ENCODE assay signal across 27 cellular contexts in the genomic region with DNA sequence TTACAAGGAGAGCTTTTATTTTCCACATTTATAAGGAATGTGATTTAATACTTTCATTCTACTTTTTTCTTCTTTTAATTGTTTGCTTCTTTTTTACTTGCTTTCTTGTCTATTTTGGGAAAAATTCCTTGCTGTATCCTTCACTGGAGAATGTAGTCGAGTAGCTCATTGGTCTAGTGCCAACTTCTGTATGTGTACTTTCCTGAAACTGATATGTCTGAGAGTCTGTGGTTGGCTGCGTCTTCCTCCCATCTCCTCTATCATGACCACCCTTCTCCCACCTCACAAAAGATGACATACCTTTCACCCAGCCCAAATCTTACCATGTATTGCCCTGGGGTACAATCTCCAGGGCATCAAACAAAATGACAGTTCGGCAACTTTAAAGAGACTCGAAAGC. TPM values are rescaled to one million over a fixed set of nuclear protein-coding genes. Genes with fewer than 3 reads are reported as not detected.
DNase-seq lines count a peak whose midpoint lies in the region; ATAC-seq, FAIRE-seq and TF ChIP-seq lines count a peak whose summit lies in the region.
"Had no signal": no experiment of that assay in that cellular context is flagged by ENCODE, and none has a peak within 500 bp of the region (broad histone marks: within the 10 kb centered on the region; RNA-seq: fewer than 3 reads in every experiment).

No MANE protein-coding gene starts in this region.

- CTCF ChIA-PET in HepG2 (lab: Yijun Ruan, JAX; ENCODE audit: low intra/inter-chr PET ratio, low total read pairs) = no interaction called here

- no peaks in the 10 kb centered on the region for H3K36me3 Mint-ChIP-seq in type B pancreatic cell
- H3K36me3 Mint-ChIP-seq: activated naive CD4-positive, alpha-beta T cell treated with anti-CD3 and anti-CD28 coated beads, Interleukin-2, amount 50 U/mL, for 72 hours; CD4-positive, alpha-beta memory T cell; stimulated activated memory B cell treated with anti-CD40 and anti-IgM and Interleukin-4, amounts not matched to agents 10 μg/mL and 1 μg/mL and 100 μg/mL, for 72 hours had no signal

- H3K4me2 ChIP-seq in HepG2 (ENCODE audit: low read depth, low read length) = no peak overlapping the region
- H3K4me2 ChIP-seq: GM23338 had no signal

- no peak overlapping the region for H2AFZ ChIP-seq in HepG2 (ENCODE audit: low read length)
- H2AFZ ChIP-seq: GM23338 had no signal

- no peaks in the 10 kb centered on the region for H4K20me1 ChIP-seq in HepG2 (ENCODE audit: insufficient read depth, low read length)

- TF ChIP-seq POLR2A in HepG2 (IDR thresholded peaks at IDR 0.05; ENCODE audit: insufficient read depth in 1 of 2, low read depth in 2 of 2, low read length in 2 of 2) = no peak
- TF ChIP-seq POLR2A in adrenal gland (IDR thresholded peaks at IDR 0.05) = no peak

- peak; percentile 44 for DNase-seq in NCI-H1105 treated with DMSO at 0.1 percent for 48 hours (lab: John Stamatoyannopoulos, UW)
- DNase-seq in NCI-H1105 (lab: John Stamatoyannopoulos, UW) = no peak
- peak; percentile 26 for DNase-seq in astrocyte of the hippocampus (ENCODE audit: low read depth, low spot score)
- DNase-seq in iris pigment epithelial cell (ENCODE audit: low read depth) = peak; percentile 70
- DNase-seq in type B pancreatic cell (ENCODE audit: extremely low spot score, unreplicated experiment) = no peak
- DNase-seq in HepG2 (ENCODE audit: low spot score) = no peak
- no peak for DNase-seq in adrenal gland
- DNase-seq: activated CD8-positive, alpha-beta T cell treated with anti-CD3 and anti-CD28 coated beads for 36 hours; aorta; effector CD8-positive, alpha-beta T cell; head of caudate nucleus; left cardiac atrium; mammary epithelial cell; NCI-H1694 treated with DMSO at 0.1 percent for 48 hours; NCI-H2227 treated with DMSO at 0.1 percent for 48 hours; RPMI8226; sigmoid colon; stimulated activated CD4-positive, alpha-beta T cell treated with anti-CD3 and anti-CD28 coated beads, Interleukin-4, amount 100 ng/mL, for 4 hours had no signal

- no peak overlapping the region for H3K9ac ChIP-seq in HepG2 (ENCODE audit: insufficient read depth, low read depth, low read length)

- intact Hi-C loops in HepG2 (cut with micrococcal nuclease; ENCODE audit: unreplicated experiment) (no loop called here), adrenal gland (cut with DNase I) (no loop called here)

- no peak overlapping the region for H3K27ac ChIP-seq in HepG2 (ENCODE audit: extremely low read length, insufficient read depth, low read length)
- no peak overlapping the region for H3K27ac ChIP-seq in adrenal gland
- H3K27ac ChIP-seq: 22Rv1, prostate gland, sigmoid colon had no signal

- no peaks in the 10 kb centered on the region for H3K9me3 Mint-ChIP-seq in type B pancreatic cell
- H3K9me3 Mint-ChIP-seq: activated CD8-positive, alpha-beta T cell treated with anti-CD3 and anti-CD28 coated beads for 36 hours; activated naive CD4-positive, alpha-beta T cell treated with anti-CD3 and anti-CD28 coated beads, Interleukin-2, amount 50 U/mL, for 72 hours; activated T-helper 2 cell treated with anti-CD3 and anti-CD28 coated beads, Interferon-gamma antibody, Interleukin-2, Interleukin-4, amounts not matched to agents 10 μg/mL and 5 μg/mL and 100 μg/mL, durations not matched to agents 14 hours and 24 hours and 36 hours; GM23338; stimulated activated memory B cell treated with anti-CD40 and anti-IgM and Interleukin-4, amounts not matched to agents 10 μg/mL and 1 μg/mL and 100 μg/mL, for 72 hours had no signal

- BruUV-seq in HepG2 (replicated peaks; lab: Mats Ljungman, UMichigan) = no TSS peak

- H3K4me1 ChIP-seq in HepG2 (ENCODE audit: insufficient read depth, low read length) = peaks cover 40% of the 10 kb centered on the region
- no peaks in the 10 kb centered on the region for H3K4me1 ChIP-seq in adrenal gland (replicated peaks in 1 of 2)
- H3K4me1 ChIP-seq: prostate gland had no signal

- in situ Hi-C loops in HepG2 (cut with HindIII; ENCODE audit: extremely low pct_ligation_motif_present, low pct_unique_long_range_greater_than_20kb) = no loop called here

- no peaks in the 10 kb centered on the region for H3K79me2 ChIP-seq in HepG2 (ENCODE audit: insufficient read depth, low read length)

- WGBS in HepG2 (ENCODE audit: low lambda C conversion rate) = 90% methylated on average over 4 of the region's 4 CpGs
- WGBS in adrenal gland, 4 donors = 54 to 63% (median 59%) methylated on average over 4 of the region's 4 CpGs

- no peaks in the 10 kb centered on the region for H3K27me3 ChIP-seq in HepG2 (ENCODE audit: control insufficient read depth in 1 of 2, insufficient read depth in 2 of 2, low read length in 2 of 2)
- H3K27me3 ChIP-seq in adrenal gland = no peaks in the 10 kb centered on the region
- H3K27me3 ChIP-seq: sigmoid colon had no signal

- no peak for TF ChIP-seq RAD21 in HepG2 (CRISPR knock-in tag; IDR thresholded peaks at IDR 0.05)

- no peaks in the 10 kb centered on the region for H3K9me3 ChIP-seq in HepG2 (ENCODE audit: low read length)
- no peaks in the 10 kb centered on the region for H3K9me3 ChIP-seq in adrenal gland (replicated peaks in 1 of 3)
- H3K9me3 ChIP-seq: prostate gland, sigmoid colon had no signal

- no peaks in the 10 kb centered on the region for H3K36me3 ChIP-seq in HepG2 (replicated peaks in 1 of 2; ENCODE audit: control insufficient read depth in 1 of 2, insufficient read depth in 2 of 2, low read length in 2 of 2)
- H3K36me3 ChIP-seq in adrenal gland (replicated peaks in 1 of 2) = no peaks in the 10 kb centered on the region
- H3K36me3 ChIP-seq: prostate gland had no signal

- POLR2A ChIA-PET in HepG2 (lab: Yijun Ruan, JAX) = no interaction called here

- H3K4me3 ChIP-seq in HepG2 (replicated peaks in 1 of 3; ENCODE audit: insufficient read depth in 1 of 3, low read depth in 2 of 3, low read length in 3 of 3) (no peak overlapping the region), adrenal gland (no peak overlapping the region)
- H3K4me3 ChIP-seq: GM23338, prostate gland, sigmoid colon had no signal

- FAIRE-seq in HepG2 (lab: Jason Lieb, UNC) = no peak

- no peak overlapping the region for H3K27ac Mint-ChIP-seq in type B pancreatic cell
- H3K27ac Mint-ChIP-seq: activated CD8-positive, alpha-beta T cell treated with anti-CD3 and anti-CD28 coated beads for 36 hours; activated naive CD4-positive, alpha-beta T cell treated with anti-CD3 and anti-CD28 coated beads, Interleukin-2, amount 50 U/mL, for 72 hours; activated T-helper 2 cell treated with anti-CD3 and anti-CD28 coated beads, Interferon-gamma antibody, Interleukin-2, Interleukin-4, amounts not matched to agents 10 μg/mL and 5 μg/mL and 100 μg/mL, durations not matched to agents 14 hours and 24 hours and 36 hours; CD4-positive, alpha-beta memory T cell; GM23338; stimulated activated memory B cell treated with anti-CD40 and anti-IgM and Interleukin-4, amounts not matched to agents 10 μg/mL and 1 μg/mL and 100 μg/mL, for 72 hours had no signal

- no peaks in the 10 kb centered on the region for H3K27me3 Mint-ChIP-seq in type B pancreatic cell

- H3K4me1 Mint-ChIP-seq in type B pancreatic cell (ENCODE audit: unreplicated experiment) = peaks cover 53% of the 10 kb centered on the region
- H3K4me1 Mint-ChIP-seq: CD4-positive, alpha-beta memory T cell; stimulated activated memory B cell treated with anti-CD40 and anti-IgM and Interleukin-4, amounts not matched to agents 10 μg/mL and 1 μg/mL and 100 μg/mL, for 72 hours had no signal

- peak overlapping the region; percentile 8 for H3K4me3 Mint-ChIP-seq in type B pancreatic cell
- H3K4me3 Mint-ChIP-seq: activated CD8-positive, alpha-beta T cell treated with anti-CD3 and anti-CD28 coated beads for 36 hours; CD4-positive, alpha-beta memory T cell; GM23338; stimulated activated memory B cell treated with anti-CD40 and anti-IgM and Interleukin-4, amounts not matched to agents 10 μg/mL and 1 μg/mL and 100 μg/mL, for 72 hours had no signal

- ATAC-seq in HepG2 (no peak), GM18870 (IDR thresholded peaks at IDR 0.05; ENCODE audit: unreplicated experiment) (no peak)
- ATAC-seq: activated CD8-positive, alpha-beta T cell treated with anti-CD3 and anti-CD28 coated beads for 36 hours; activated naive CD4-positive, alpha-beta T cell treated with anti-CD3 and anti-CD28 coated beads, Interleukin-2, amount 50 U/mL, for 72 hours; GM23338; left cardiac atrium; stimulated activated memory B cell treated with anti-CD40 and anti-IgM and Interleukin-4, amounts not matched to agents 10 μg/mL and 1 μg/mL and 100 μg/mL, for 72 hours had no signal

- TF ChIP-seq CTCF in type B pancreatic cell (conservative IDR thresholded peaks at IDR 0.05) (no peak), HepG2 (CRISPR knock-in tag; IDR thresholded peaks at IDR 0.05) (no peak), adrenal gland (IDR thresholded peaks at IDR 0.05) (no peak)

- no peak for TF ChIP-seq EP300 in HepG2 (IDR thresholded peaks at IDR 0.05; ENCODE audit: low read depth in 2 of 2, low read length in 2 of 2)
- no peak for TF ChIP-seq EP300 in HepG2 (CRISPR knock-in tag; IDR thresholded peaks at IDR 0.05; ENCODE audit: borderline replicate concordance)

RNA-seq across cellular contexts. Expression of a gene that starts 51.9 kb away (rescaled TPM):
- total RNA-seq in type B pancreatic cell (ENCODE audit: low replicate concordance) (2.2 and 12.8 TPM in 2 replicates), HepG2 (2016; rRNA removed; fragmentation: Illumina TruSeq; extraction: Trizol) (1.4 and 1.5 TPM in 2 replicates), adrenal gland (10 to 100 TPM in 5 of 8 donors, 1 to 10 TPM in 3; 5.5 to 17.0 (median 11.3) TPM)
- total RNA-seq in HepG2 (2016; cell fraction: cytosol; rRNA removed; fragmentation: Illumina TruSeq; extraction: Trizol; ENCODE audit: low read depth) = 1.1 and 1.8 TPM in 2 replicates
- 0.79 and 2.2 TPM in 2 replicates for total RNA-seq in HepG2 (2016; cell fraction: insoluble cytoplasmic fraction; rRNA removed; fragmentation: Illumina TruSeq; extraction: Trizol)
- total RNA-seq in HepG2 (2016; cell fraction: membrane; rRNA removed; fragmentation: Illumina TruSeq; extraction: Trizol) = 0.96 and 1.7 TPM in 2 replicates
- 1.4 and 1.5 TPM in 2 replicates for total RNA-seq in HepG2 (2016; cell fraction: nucleus; rRNA removed; fragmentation: Illumina TruSeq; extraction: Trizol)
- polyA plus RNA-seq in HepG2 (2011; rRNA removed) (1.6 and 1.9 TPM in 2 replicates), adrenal gland (1 to 10 TPM; 7.2 to 9.0 (median 7.9) TPM)
- 0.98 and 1.4 TPM in 2 replicates for polyA plus RNA-seq in HepG2 (2011; cell fraction: cytosol; rRNA removed)
- polyA plus RNA-seq in HepG2 (2011; cell fraction: nucleus; rRNA removed) = 0.59 and 0.96 TPM in 2 replicates
- 0.49 and 0.52 TPM in 2 replicates for polyA plus RNA-seq in HepG2 (2012)
- 0.66 and 0.92 TPM in 2 replicates for polyA plus RNA-seq in HepG2 (2016; cell fraction: cytosol; fragmentation: Illumina TruSeq; extraction: Trizol; ENCODE audit: low read depth)
- polyA plus RNA-seq in HepG2 (2016; cell fraction: insoluble cytoplasmic fraction; fragmentation: Illumina TruSeq; extraction: Trizol; ENCODE audit: low read depth) = 1.1 and 1.3 TPM in 2 replicates
- polyA plus RNA-seq in HepG2 (2016; cell fraction: membrane; fragmentation: Illumina TruSeq; extraction: Trizol; ENCODE audit: low read depth) = 0.57 and 1.9 TPM in 2 replicates
- 1.8 TPM in 2 replicates for polyA plus RNA-seq in HepG2 (2016; cell fraction: nucleus; fragmentation: Illumina TruSeq; extraction: Trizol; ENCODE audit: insufficient read depth, low read depth)
- polyA minus RNA-seq in HepG2 (2011; rRNA and poly(A)+ RNA removed; ENCODE audit: low replicate concordance) = 3.4 and 28.8 TPM in 2 replicates
- 0.79 and 0.97 TPM in 2 replicates for polyA minus RNA-seq in HepG2 (2011; cell fraction: cytosol; rRNA and poly(A)+ RNA removed)
- 5.0 and 5.9 TPM in 2 replicates for polyA minus RNA-seq in HepG2 (2011; cell fraction: nucleus; rRNA and poly(A)+ RNA removed)
- total RNA-seq: activated CD8-positive, alpha-beta T cell treated with anti-CD3 and anti-CD28 coated beads for 36 hours; CD4-positive, alpha-beta memory T cell; T-helper 2 cell treated with Interferon-gamma antibody and Interleukin-4, amounts not matched to agents 100 ng/mL and 5 ng/mL, for 36 hours had no signal
- polyA plus RNA-seq: CD4-positive, alpha-beta memory T cell had no signal

Comparison
In these comparisons a context has a peak if more than half of its experiments do, and no peak if none do; other contexts are left out.
1. DNase-seq: peak in NCI-H1105 treated with DMSO at 0.1 percent for 48 hours (single experiment), astrocyte of the hippocampus (single experiment) and iris pigment epithelial cell (single experiment); none in NCI-H1105 (single experiment), type B pancreatic cell (single experiment), HepG2 (single experiment) and adrenal gland (0 of 7).